ENCODE assay signal across 9 cellular contexts in the genomic region with DNA sequence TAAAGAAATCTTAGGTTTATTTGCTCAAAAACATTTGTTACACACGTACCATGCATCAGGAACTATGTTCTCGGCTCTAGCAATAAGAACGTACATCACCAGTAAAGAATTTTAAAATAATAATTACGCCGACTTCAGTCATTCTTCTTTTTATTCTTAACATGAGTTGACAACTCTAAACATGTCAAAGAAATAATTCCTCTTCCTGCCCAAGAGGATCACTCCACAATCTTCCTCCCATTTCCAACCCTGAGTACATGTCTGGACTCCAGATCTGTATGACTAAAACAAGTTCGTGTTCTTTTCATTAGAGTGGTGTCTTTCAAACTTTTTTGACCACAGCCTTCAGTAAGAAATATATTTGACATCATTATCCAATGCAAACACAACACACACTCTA.
"Had no signal": no experiment of that assay in that cellular context is flagged by ENCODE, and none has a peak within 500 bp of the region (broad histone marks: within the 10 kb centered on the region; RNA-seq: fewer than 3 reads in every experiment).

No MANE protein-coding gene starts in this region.

- H3K27ac Mint-ChIP-seq: GM23338, H9, IgD-negative memory B cell had no signal

- DNase-seq: H9, HCEC 1CT, KBM-7 had no signal

- H3K4me3 ChIP-seq: GM23338 had no signal

- H3K27ac ChIP-seq: HL-60 had no signal

- H2AFZ ChIP-seq: GM23338 had no signal

- H3K4me3 Mint-ChIP-seq: GM23338, H9, IgD-negative memory B cell had no signal

- ATAC-seq: GM23338, HepG2 had no signal

- H3K4me2 ChIP-seq: GM23338 had no signal

- H3K36me3 Mint-ChIP-seq: IgD-negative memory B cell had no signal

- H3K4me1 Mint-ChIP-seq: H9, IgD-negative memory B cell had no signal

- H3K27me3 Mint-ChIP-seq: IgD-negative memory B cell had no signal

- FAIRE-seq: H1, H54, HepG2 had no signal
